ENCODE assay signal across 23 cellular contexts in genomic region chr16:10655415-10655977, GRCh38. TPM values are rescaled to one million over a fixed set of nuclear protein-coding genes. Genes with fewer than 3 reads are reported as not detected.
"Had no signal": no experiment of that assay in that cellular context is flagged by ENCODE, and none has a peak within 500 bp of the region (broad histone marks: within the 10 kb centered on the region; RNA-seq: fewer than 3 reads in every experiment).

No MANE protein-coding gene starts in this region.

- H3K4me1 ChIP-seq: heart left ventricle, psoas muscle, sigmoid colon, testis, upper lobe of right lung, vagina had no signal

- H3K27ac ChIP-seq: dorsolateral prefrontal cortex, heart left ventricle, psoas muscle, sigmoid colon, skin epidermis, testis, tibial nerve, upper lobe of right lung, vagina had no signal

- ATAC-seq: heart left ventricle; left colon; naive thymus-derived CD4-positive, alpha-beta T cell; psoas muscle; stimulated activated naive CD8-positive, alpha-beta T cell treated with anti-CD3 and anti-CD28 coated beads, Interleukin-15, amount 100 ng/mL, for 72 hours; upper lobe of right lung had no signal

- H3K27me3 ChIP-seq: dorsolateral prefrontal cortex, heart left ventricle, sigmoid colon, testis, tibial nerve, upper lobe of right lung, vagina had no signal

- DNase-seq: dorsolateral prefrontal cortex; effector CD8-positive, alpha-beta T cell; heart left ventricle; hippocampal formation; left colon; naive thymus-derived CD4-positive, alpha-beta T cell; nephron progenitor cell; psoas muscle; sigmoid colon; stimulated activated CD4-positive, alpha-beta T cell treated with anti-CD3 and anti-CD28 coated beads, Interleukin-2, amount 100 ng/mL, for 24 hours; stimulated activated CD4-positive, alpha-beta T cell treated with anti-CD3 and anti-CD28 coated beads, Interleukin-4, amount 100 ng/mL, for 4 hours; stimulated activated naive B cell treated with anti-CD40 and anti-IgM and Interleukin-4, amounts not matched to agents 10 μg/mL and 1 μg/mL and 100 μg/mL, for 72 hours; stimulated activated naive CD8-positive, alpha-beta T cell treated with anti-CD3 and anti-CD28 coated beads, Interleukin-15, amount 100 ng/mL, for 72 hours; testis; upper lobe of right lung had no signal

- H3K4me3 ChIP-seq: dorsolateral prefrontal cortex, heart left ventricle, psoas muscle, sigmoid colon, skin epidermis, testis, tibial nerve, upper lobe of right lung, vagina had no signal

- H3K9me3 ChIP-seq: heart left ventricle, psoas muscle, sigmoid colon, testis, tibial nerve, upper lobe of right lung, vagina had no signal

- FAIRE-seq: frontal cortex had no signal

- H3K36me3 ChIP-seq: heart left ventricle, sigmoid colon, tibial nerve, upper lobe of right lung, vagina had no signal

RNA-seq across cellular contexts. Expression of gene TEKT5, which starts 39.2 kb away (rescaled TPM):
- total RNA-seq: lung microvascular endothelial cell; mesenteric fat pad; mononuclear cell; naive thymus-derived CD4-positive, alpha-beta T cell; omental fat pad; psoas muscle; tibial nerve; upper lobe of right lung; vagina had no signal
- polyA plus RNA-seq: heart left ventricle, psoas muscle had no signal
